In genomic region chr2:170917957-170918356, GRCh38 we compare ENCODE assay signal across 16 cellular contexts. TPM values are rescaled to one million over a fixed set of nuclear protein-coding genes. Genes with fewer than 3 reads are reported as not detected.
DNase-seq lines count a peak whose midpoint lies in the region; FAIRE-seq and TF ChIP-seq lines count a peak whose summit lies in the region.
"Had no signal": no experiment of that assay in that cellular context is flagged by ENCODE, and none has a peak within 500 bp of the region (broad histone marks: within the 10 kb centered on the region; RNA-seq: fewer than 3 reads in every experiment).

No MANE protein-coding gene starts in this region.

- no peaks in the 10 kb centered on the region for H4K20me1 ChIP-seq in H1 (replicated peaks in 1 of 2; ENCODE audit: control insufficient read depth in 1 of 2, insufficient read depth in 2 of 2, low read length in 2 of 2)
- no peaks in the 10 kb centered on the region for H4K20me1 ChIP-seq in smooth muscle cell (ENCODE audit: low read depth)
- H4K20me1 ChIP-seq: BLaER1 treated with 17β-estradiol and CSF1 and Interleukin-3, amounts not matched to agents 10 nM and 100 nM had no signal

- H3K79me2 ChIP-seq in H1 (ENCODE audit: control insufficient read depth in 1 of 2, insufficient read depth in 2 of 2, low read length in 2 of 2) (no peaks in the 10 kb centered on the region), mesendoderm (ENCODE audit: control insufficient read depth, insufficient read depth, low read length) (no peaks in the 10 kb centered on the region), smooth muscle cell (ENCODE audit: low read depth) (no peaks in the 10 kb centered on the region)

- H2BK12ac ChIP-seq in H1 (ENCODE audit: low read depth, low read length): no peak overlapping the region

- no peak for FAIRE-seq in H1 (lab: Jason Lieb, UNC)

- peak overlapping the region in 3 of 4 experiments; percentile 21 to 53 (median 29); a peak in 4 of 8 replicates for H3K4me3 ChIP-seq in H1 (ENCODE audit: extremely low read depth in 1 of 4, insufficient read depth in 2 of 4, low read depth in 3 of 4, low read length in 4 of 4)
- H3K4me3 ChIP-seq in mesendoderm (ENCODE audit: low read length): no peak overlapping the region
- H3K4me3 ChIP-seq in smooth muscle cell: peak overlapping the region; percentile 29

- H4K91ac ChIP-seq in H1 (replicated peaks; ENCODE audit: insufficient read length, low read length): no peak overlapping the region

- H3K4ac ChIP-seq in H1 (replicated peaks; ENCODE audit: insufficient read length, low read depth, low read length): no peak overlapping the region
- no peak overlapping the region for H3K4ac ChIP-seq in mesendoderm (ENCODE audit: low read depth, low read length)

- peaks cover 2% of the 10 kb centered on the region for H3K27me3 Mint-ChIP-seq in activated naive CD4-positive, alpha-beta T cell treated with anti-CD3 and anti-CD28 coated beads for 36 hours (ENCODE audit: low read depth)

- no peak overlapping the region for H3K18ac ChIP-seq in H1 (ENCODE audit: extremely low read depth, low read length)
- H3K18ac ChIP-seq in mesendoderm (ENCODE audit: low read length): no peak overlapping the region

- H3F3A ChIP-seq in smooth muscle cell (ENCODE audit: low read depth): peaks cover 7% of the 10 kb centered on the region

- no peak overlapping the region for H3K56ac ChIP-seq in H1 (replicated peaks; ENCODE audit: insufficient read length, low read depth, low read length)
- no peak overlapping the region for H3K56ac ChIP-seq in mesendoderm (ENCODE audit: low read length)

- H3K27me3 ChIP-seq in H1 (replicated peaks in 1 of 4; ENCODE audit: control insufficient read depth in 3 of 4, extremely low read depth in 1 of 4, insufficient read depth in 3 of 4, low read length in 3 of 4) (no peaks in the 10 kb centered on the region), mesendoderm (ENCODE audit: insufficient read depth, low read length, poor library complexity) (no peaks in the 10 kb centered on the region), smooth muscle cell (ENCODE audit: low read depth) (no peaks in the 10 kb centered on the region)
- H3K27me3 ChIP-seq: BLaER1 treated with 17β-estradiol and CSF1 and Interleukin-3, amounts not matched to agents 10 nM and 100 nM had no signal

- TF ChIP-seq POLR2A in H1 (IDR thresholded peaks at IDR 0.05; ENCODE audit: control extremely low read depth in 1 of 2, low read depth in 2 of 2, low read length in 2 of 2): no peak; a peak in 1 of 3 replicates

- no peak overlapping the region for H3K14ac ChIP-seq in H1 (ENCODE audit: insufficient read length)

- TF ChIP-seq RAD21 in H1 (IDR thresholded peaks at IDR 0.05 in 1 of 2, conservative IDR thresholded peaks at IDR 0.05 in 1 of 2; ENCODE audit: low read depth in 2 of 2, low read length in 2 of 2): no peak

- intact Hi-C loops in activated naive CD4-positive, alpha-beta T cell treated with anti-CD3 and anti-CD28 coated beads for 36 hours (cut with micrococcal nuclease): no loop called here

- H2BK15ac ChIP-seq in H1 (ENCODE audit: low read length): no peak overlapping the region
- no peak overlapping the region for H2BK15ac ChIP-seq in mesendoderm (replicated peaks; ENCODE audit: low read depth)

- peak overlapping the region; percentile 3 for H3K27ac Mint-ChIP-seq in activated naive CD4-positive, alpha-beta T cell treated with anti-CD3 and anti-CD28 coated beads for 36 hours
- H3K27ac Mint-ChIP-seq: CD4-positive, CD25-positive, alpha-beta regulatory T cell; HFFc6 had no signal

- peak overlapping the region in 3 of 4 experiments; percentile 75 to 84 (median 81); a peak in 5 of 7 replicates for H3K9ac ChIP-seq in H1 (replicated peaks in 1 of 4; ENCODE audit: extremely low read depth in 1 of 4, low read depth in 3 of 4, low read length in 3 of 4)
- H3K9ac ChIP-seq in mesendoderm (ENCODE audit: low read length): no peak overlapping the region
- no peak overlapping the region for H3K9ac ChIP-seq in smooth muscle cell (ENCODE audit: low read depth)
- H3K9ac ChIP-seq: BLaER1 treated with 17β-estradiol and CSF1 and Interleukin-3, amounts not matched to agents 10 nM and 100 nM had no signal

- H3K4me1 ChIP-seq in H1 (replicated peaks in 1 of 4; ENCODE audit: control insufficient read depth in 3 of 4, insufficient read depth in 4 of 4, low read length in 3 of 4) (peaks cover 3 to 12% (median 7%) of the 10 kb centered on the region in 4 experiments; a peak in 4 of 7 replicates), mesendoderm (ENCODE audit: control insufficient read depth, low read depth, low read length) (no peaks in the 10 kb centered on the region), smooth muscle cell (ENCODE audit: low read depth) (peaks cover 20% of the 10 kb centered on the region)
- H3K4me1 ChIP-seq: BLaER1 treated with 17β-estradiol and CSF1 and Interleukin-3, amounts not matched to agents 10 nM and 100 nM had no signal

- H4K8ac ChIP-seq in H1 (ENCODE audit: extremely low read depth, insufficient read depth, low read length): no peak overlapping the region
- no peak overlapping the region for H4K8ac ChIP-seq in mesendoderm (ENCODE audit: low read depth, low read length)

- peak overlapping the region in 1 of 2 experiments; percentile 77; a peak in 2 of 4 replicates for H3K4me2 ChIP-seq in H1 (ENCODE audit: insufficient read depth in 1 of 2, low read depth in 2 of 2, low read length in 2 of 2)
- H3K4me2 ChIP-seq in mesendoderm (ENCODE audit: low read length): no peak overlapping the region
- H3K4me2 ChIP-seq in smooth muscle cell: peak overlapping the region; percentile 78
- H3K4me2 ChIP-seq: BLaER1 treated with 17β-estradiol and CSF1 and Interleukin-3, amounts not matched to agents 10 nM and 100 nM had no signal

- H3K27ac ChIP-seq in H1 (ENCODE audit: low read depth, low read length) (peak overlapping the region; percentile 97), mesendoderm (ENCODE audit: low read depth, low read length) (peak overlapping the region; percentile 65), smooth muscle cell (ENCODE audit: low read depth) (no peak overlapping the region)
- H3K27ac ChIP-seq: 22Rv1; BLaER1 treated with 17β-estradiol and CSF1 and Interleukin-3, amounts not matched to agents 10 nM and 100 nM had no signal

- WGBS in H1 (ENCODE audit: extremely low coverage in 1 of 2, insufficient coverage in 1 of 2, insufficient read length in 1 of 2, insufficient replicate concordance in 2 of 2, low coverage in 1 of 2, low lambda C conversion rate in 2 of 2, missing lambda C conversion rate in 1 of 2), 2 experiments: 12% methylated on average over 5 of the region's 5 CpGs; no CpG with 5 or more reads in 1 of the 2 experiments
- no CpG with 5 or more reads among the region's 5 CpGs for WGBS in mesendoderm (ENCODE audit: extremely low coverage, insufficient coverage, low lambda C conversion rate)
- WGBS in smooth muscle cell (ENCODE audit: low lambda C conversion rate): 10% methylated on average over 5 of the region's 5 CpGs

- H4K5ac ChIP-seq in H1 (ENCODE audit: insufficient read length, low read depth, low read length): no peak overlapping the region
- no peak overlapping the region for H4K5ac ChIP-seq in mesendoderm (ENCODE audit: low read length)

- TF ChIP-seq CTCF in H1 (IDR thresholded peaks at IDR 0.05; ENCODE audit: control extremely low read depth in 1 of 3, insufficient read depth in 1 of 3, low read depth in 1 of 3, low read length in 3 of 3): no peak
- no peak for TF ChIP-seq CTCF in smooth muscle cell (IDR thresholded peaks at IDR 0.05; ENCODE audit: borderline replicate concordance, insufficient read depth, poor library complexity, severe bottlenecking)

- no peak overlapping the region for H2BK20ac ChIP-seq in H1 (ENCODE audit: low read length)

- H2AK5ac ChIP-seq in H1 (ENCODE audit: low read depth, low read length): no peak overlapping the region
- no peak overlapping the region for H2AK5ac ChIP-seq in mesendoderm (ENCODE audit: low read length)

- peaks cover 24% of the 10 kb centered on the region for H3K9me3 Mint-ChIP-seq in activated naive CD4-positive, alpha-beta T cell treated with anti-CD3 and anti-CD28 coated beads for 36 hours

- H3K79me1 ChIP-seq in H1 (ENCODE audit: low read depth, low read length) (no peaks in the 10 kb centered on the region), mesendoderm (ENCODE audit: low read length) (no peaks in the 10 kb centered on the region)

- CTCF ChIA-PET in activated naive CD4-positive, alpha-beta T cell treated with anti-CD3 and anti-CD28 coated beads for 36 hours (lab: Charles Lee): interaction anchor here (0.7 to 1.5 kb wide), 2 partner anchors 11 to 589 kb away, joined by 3 to 6 read pairs; partner anchors contain the start of gene GORASP2
- CTCF ChIA-PET in H1 (lab: Charles Lee; ENCODE audit: partially characterized antibody): interaction anchor here (0.6 to 2.1 kb wide), 3 partner anchors 10 to 1608 kb away, joined by 3 to 12 read pairs (median 3); partner anchors contain the start of gene GORASP2

- TF ChIP-seq EP300 in H1 (IDR thresholded peaks at IDR 0.05; ENCODE audit: borderline replicate concordance in 1 of 2, low read depth in 2 of 2, low read length in 2 of 2): no peak

- no peak overlapping the region for H2BK5ac ChIP-seq in H1 (ENCODE audit: low read depth, low read length)
- H2BK5ac ChIP-seq in mesendoderm (ENCODE audit: low read length): no peak overlapping the region

- no peak overlapping the region for H3K4me3 Mint-ChIP-seq in activated naive CD4-positive, alpha-beta T cell treated with anti-CD3 and anti-CD28 coated beads for 36 hours
- H3K4me3 Mint-ChIP-seq: CD4-positive, CD25-positive, alpha-beta regulatory T cell; HFFc6 had no signal

- no peaks in the 10 kb centered on the region for H3K4me1 Mint-ChIP-seq in activated naive CD4-positive, alpha-beta T cell treated with anti-CD3 and anti-CD28 coated beads for 36 hours (ENCODE audit: low read depth)
- H3K4me1 Mint-ChIP-seq: CD4-positive, CD25-positive, alpha-beta regulatory T cell had no signal

- no peaks in the 10 kb centered on the region for H3K23me2 ChIP-seq in H1 (ENCODE audit: low read depth, low read length)

- H2BK120ac ChIP-seq in H1 (replicated peaks; ENCODE audit: low read depth, low read length) (peak overlapping the region; percentile 57), mesendoderm (ENCODE audit: low read depth, low read length) (no peak overlapping the region)

- H2AFZ ChIP-seq in H1 (ENCODE audit: low read length): no peak overlapping the region
- peak overlapping the region; percentile 93 for H2AFZ ChIP-seq in smooth muscle cell (ENCODE audit: low read depth)

- H3K9me3 ChIP-seq in H1 (ENCODE audit: insufficient read depth in 2 of 2, low read depth in 1 of 2, low read length in 1 of 2): peaks cover 8 to 9% of the 10 kb centered on the region in 2 experiments; a peak in 3 of 4 replicates
- no peaks in the 10 kb centered on the region for H3K9me3 ChIP-seq in smooth muscle cell (replicated peaks; ENCODE audit: low read depth)

- no peak for DNase-seq in activated naive CD4-positive, alpha-beta T cell treated with anti-CD3 and anti-CD28 coated beads for 36 hours
- DNase-seq in activated naive CD4-positive, alpha-beta T cell treated with anti-CD3 and anti-CD28 coated beads, Interleukin-2, amount 50 U/mL, for 16 hours: no peak
- DNase-seq in H1 (ENCODE audit: low read depth in 1 of 2, low spot score in 2 of 2): no peak
- DNase-seq in mesendoderm: peak; percentile 77
- no peak for DNase-seq in smooth muscle cell (lab: John Stamatoyannopoulos, UW; ENCODE audit: unreplicated experiment)
- no peak for DNase-seq in hippocampal formation (lab: John Stamatoyannopoulos, UW)
- DNase-seq in SK-N-DZ (ENCODE audit: low spot score): no peak
- no peak for DNase-seq in NCI-H1048 (lab: John Stamatoyannopoulos, UW)
- DNase-seq: AML-193; Calu3; CD4-positive, CD25-positive, alpha-beta regulatory T cell; DMS 273 treated with DMSO at 0.1 percent for 48 hours; HCEC 1CT; HFFc6 had no signal

- H3K36me3 ChIP-seq in H1 (ENCODE audit: control insufficient read depth in 2 of 4, insufficient read depth in 4 of 4, low read length in 3 of 4) (peaks cover 0 to 6% (median 0%) of the 10 kb centered on the region in 4 experiments; a peak in 1 of 8 replicates), mesendoderm (ENCODE audit: control insufficient read depth, insufficient read depth, low read length) (no peaks in the 10 kb centered on the region), smooth muscle cell (ENCODE audit: low read depth) (no peaks in the 10 kb centered on the region)

- H3K36me3 Mint-ChIP-seq in activated naive CD4-positive, alpha-beta T cell treated with anti-CD3 and anti-CD28 coated beads for 36 hours (ENCODE audit: low read depth): peaks cover 9% of the 10 kb centered on the region

- POLR2A ChIA-PET in H1 (lab: Charles Lee; ENCODE audit: partially characterized antibody): interaction anchor here (1.8 kb wide), 1 partner anchor 11 kb away, joined by 10 read pairs; the partner anchor contains the start of gene GORASP2

- H3K23ac ChIP-seq in H1 (ENCODE audit: insufficient read length): no peak overlapping the region
- no peak overlapping the region for H3K23ac ChIP-seq in mesendoderm (ENCODE audit: low read length)

RNA-seq across cellular contexts. Expression of gene GORASP2, which starts 11.1 kb away (rescaled TPM):
- 10 to 100 TPM; 57.1 to 60.2 TPM for total RNA-seq in activated naive CD4-positive, alpha-beta T cell treated with anti-CD3 and anti-CD28 coated beads for 36 hours
- 81.3 and 86.8 TPM in 2 replicates for total RNA-seq in H1 (2021; fragmentation: NEBNext Ultra II Directional; extraction: Animal tissue kit (Norgen Biotek cat#: 25700))
- polyA plus RNA-seq in H1 (2011; rRNA removed) (187 and 214 TPM in 2 replicates), smooth muscle cell (123 and 125 TPM in 2 replicates)
- polyA plus RNA-seq in H1 (2011; cell fraction: cytosol; rRNA removed): 120 TPM
- 94.2 TPM for polyA plus RNA-seq in H1 (2011; cell fraction: nucleus; rRNA removed)
- polyA plus RNA-seq in H1 (2012, experiment 1 of 2): 71.5 to 83.8 TPM (median 77.3 TPM) in 4 replicates
- 43.3 TPM for polyA plus RNA-seq in H1 (2012, experiment 2 of 2)
- 82.8 TPM for polyA plus RNA-seq in H1 (2013, experiment 1 of 2)
- polyA plus RNA-seq in H1 (2013, experiment 2 of 2): 88.6 TPM
- 112 and 134 TPM in 2 replicates for polyA minus RNA-seq in H1 (2011; rRNA and poly(A)+ RNA removed)
- polyA minus RNA-seq in H1 (2011; cell fraction: cytosol; rRNA and poly(A)+ RNA removed): 52.0 TPM
- 60.4 TPM for polyA minus RNA-seq in H1 (2011; cell fraction: nucleus; rRNA and poly(A)+ RNA removed)
- polyA plus RNA-seq in mesendoderm (2013, experiment 1 of 2): 117 TPM
- polyA plus RNA-seq in mesendoderm (2013, experiment 2 of 2): 121 TPM
- 66.2 and 76.4 TPM in 2 replicates for total RNA-seq in smooth muscle cell
- 35.8 and 42.4 TPM in 2 replicates for polyA plus RNA-seq in SK-N-DZ (2014; cell fraction: cytosol; rRNA removed)
- polyA plus RNA-seq in SK-N-DZ (2014; cell fraction: nucleus; rRNA removed): 11.0 and 23.8 TPM in 2 replicates

Comparison
In these comparisons a context has a peak if more than half of its experiments do, and no peak if none do; other contexts are left out.
1. H3K9ac ChIP-seq: peak in H1 (3 of 4); none in mesendoderm (single experiment) and smooth muscle cell (single experiment).